ENCODE assay signal across 8 cellular contexts in the genomic region with DNA sequence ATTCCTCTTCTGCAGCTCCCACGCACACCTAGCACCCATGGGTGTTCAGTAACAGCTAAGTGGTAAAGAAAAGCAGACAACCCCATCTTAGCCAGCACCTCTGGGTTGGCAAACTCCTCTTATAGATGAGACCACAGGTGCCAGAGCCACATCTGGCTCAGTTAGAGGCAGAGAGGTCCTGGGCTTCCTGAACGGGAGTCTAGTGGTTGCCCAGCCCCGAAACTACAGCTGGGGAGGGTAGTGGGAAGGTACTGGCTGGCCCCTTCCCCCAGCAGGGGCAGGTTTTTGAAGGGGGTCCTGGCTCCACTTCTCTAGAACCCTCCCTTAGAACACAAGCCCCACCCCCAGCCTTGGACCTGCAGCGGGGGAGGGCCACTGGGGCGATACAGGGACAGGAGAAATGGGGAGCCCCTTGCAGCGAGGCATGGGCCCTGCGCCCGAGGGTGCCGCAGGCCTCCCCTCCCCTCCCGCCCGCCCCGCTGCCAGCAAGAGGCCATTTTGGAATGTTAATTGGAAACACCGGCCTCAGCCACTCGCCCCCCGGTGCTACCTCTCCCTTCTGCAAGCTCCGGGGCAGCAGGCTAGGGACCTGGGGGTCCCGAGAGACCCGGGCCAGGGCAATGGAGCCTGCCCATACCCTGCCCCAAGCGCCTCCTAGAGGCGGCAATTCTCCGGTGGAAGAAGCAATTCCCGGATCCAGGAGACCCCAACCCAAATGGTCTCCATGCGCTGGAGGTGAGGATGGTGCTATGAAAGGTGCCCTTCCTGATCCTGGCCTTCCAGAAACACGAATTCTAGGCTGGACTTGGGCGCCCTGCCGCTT. TPM values are rescaled to one million over a fixed set of nuclear protein-coding genes. Genes with fewer than 3 reads are reported as not detected.
DNase-seq lines count a peak whose midpoint lies in the region; TF ChIP-seq lines count a peak whose summit lies in the region.

No MANE protein-coding gene starts in this region.

- intact Hi-C loops in uterus (cut with DNase I; ENCODE audit: low total_unique reads), result loop anchor here (5.0 kb wide), 1 partner anchor 53 kb away; no protein-coding TSS in a partner anchor

- no peak for TF ChIP-seq CTCF in GM12865 (IDR thresholded peaks at IDR 0.05; ENCODE audit: insufficient read depth, low read depth, low read length, missing control alignments)
- peak in 2 of 4 experiments; percentile 6 to 9 for TF ChIP-seq CTCF in uterus (IDR thresholded peaks at IDR 0.05)

- DNase-seq in GM12865 (ENCODE audit: low read depth) (no peak), SJSA1 (ENCODE audit: low read depth in 1 of 2, low spot score in 2 of 2) (no peak), uterus (peak in 1 of 2 donors; percentile 40), SIG-M5 treated with dmso at 0.1 percent for 504 hours (lab: John Stamatoyannopoulos, UW; ENCODE audit: unreplicated experiment) (no peak), NCI-H1105 (lab: John Stamatoyannopoulos, UW) (no peak), middle frontal gyrus (ENCODE audit: extremely low spot score, low spot score) (no peak)

- no peaks in the 10 kb centered on the region for H3K27me3 ChIP-seq in SJSA1 (replicated peaks)
- H3K27me3 ChIP-seq in muscle layer of duodenum (ENCODE audit: low read depth, low read length), result no peaks in the 10 kb centered on the region
- H3K27me3 ChIP-seq in uterus, result no peaks in the 10 kb centered on the region

- H3K36me3 ChIP-seq in SJSA1 (peaks cover 48% of the 10 kb centered on the region), muscle layer of duodenum (ENCODE audit: control insufficient read depth in 1 of 2, insufficient read depth in 2 of 2, low read length in 2 of 2) (peaks cover 19 to 29% of the 10 kb centered on the region in 2 donors), uterus (no peaks in the 10 kb centered on the region)

- H3K27ac ChIP-seq in SJSA1 (peak overlapping the region; percentile 33), cingulate gyrus (ENCODE audit: low read depth, low read length) (peak overlapping the region; percentile 98), muscle layer of duodenum (ENCODE audit: low read length) (peak overlapping the region; percentile 63), uterus (peak overlapping the region; percentile 89 to 94)

- H3K9me3 ChIP-seq in SJSA1 (replicated peaks) (no peaks in the 10 kb centered on the region), muscle layer of duodenum (ENCODE audit: control insufficient read depth in 1 of 2, low read length in 2 of 2) (no peaks in the 10 kb centered on the region), uterus (no peaks in the 10 kb centered on the region)

- H3K4me3 ChIP-seq in GM12865 (ENCODE audit: low read depth, low read length) (peak overlapping the region; percentile 85), SJSA1 (peak overlapping the region; percentile 79), muscle layer of duodenum (ENCODE audit: low read depth in 1 of 2, low read length in 2 of 2) (peak overlapping the region; percentile 75 to 90), uterus (peak overlapping the region; percentile 60 to 90)

- TF ChIP-seq POLR2A in uterus (IDR thresholded peaks at IDR 0.05), result no peak

- H3K4me1 ChIP-seq in SJSA1 (replicated peaks) (peaks cover 49% of the 10 kb centered on the region), muscle layer of duodenum (ENCODE audit: control insufficient read depth in 1 of 2, insufficient read depth in 2 of 2, low read length in 2 of 2) (peaks cover 26 to 48% of the 10 kb centered on the region in 2 donors), uterus (peaks cover 0 to 37% of the 10 kb centered on the region in 2 donors)

RNA-seq across cellular contexts. Expression of gene DUSP7, which starts 1.5 kb away (rescaled TPM):
- 7.9 and 13.3 TPM in 2 replicates for total RNA-seq in SJSA1 (2014; rRNA removed; shearing (Covaris generic))
- total RNA-seq in uterus, result 10 to 100 TPM in 3 of 4 donors, 1 to 10 TPM in 1; 5.6 to 39.1 (median 12.3) TPM

RNA-seq across cellular contexts. Expression of gene RPL29, which starts 59.2 kb away (rescaled TPM):
- total RNA-seq in SJSA1 (2014; rRNA removed; shearing (Covaris generic)), result 462 and 868 TPM in 2 replicates
- total RNA-seq in uterus, result 1,000 to 10,000 TPM in 3 of 4 donors, 100 to 1,000 TPM in 1; 696 to 2,362 (median 1,238) TPM

Comparison
In these comparisons a context has a peak if more than half of its experiments do, and no peak if none do; other contexts are left out.
1. H3K27ac ChIP-seq: peak in every context shown above with its lines; median percentile 98 in cingulate gyrus; 92 in uterus; 63 in muscle layer of duodenum; 33 in SJSA1.